Comparison of ENCODE assay signal across 9 cellular contexts in genomic region chr6:17013701-17014100, GRCh38.
DNase-seq lines count a peak whose midpoint lies in the region; ATAC-seq, FAIRE-seq and TF ChIP-seq lines count a peak whose summit lies in the region.
"Had no signal": no experiment of that assay in that cellular context is flagged by ENCODE, and none has a peak within 500 bp of the region (broad histone marks: within the 10 kb centered on the region; RNA-seq: fewer than 3 reads in every experiment).

No MANE protein-coding gene starts in this region.

- WGBS in small intestine, 3 donors = 86 to 93% (median 89%) methylated on average over 4 of the region's 4 CpGs

- POLR2A ChIA-PET in HCT116 (lab: Charles Lee) = no interaction called here

- intact Hi-C loops in HCT116 (cut with micrococcal nuclease) = no loop called here

- no peaks in the 10 kb centered on the region; the same call in 1 of the 2 replicates for H3K9me2 ChIP-seq in HCT116 (ENCODE audit: insufficient read depth)

- H3K27me3 ChIP-seq in HCT116 (ENCODE audit: insufficient read depth, low read length) = no peaks in the 10 kb centered on the region
- no peaks in the 10 kb centered on the region for H3K27me3 ChIP-seq in small intestine (ENCODE audit: control insufficient read depth in 2 of 2, insufficient read depth in 2 of 2, low read length in 2 of 2)
- H3K27me3 ChIP-seq: ascending aorta had no signal

- H3K36me3 ChIP-seq in HCT116 (ENCODE audit: control insufficient read depth in 1 of 2, insufficient read depth in 2 of 2, low read length in 2 of 2) (no peaks in the 10 kb centered on the region), small intestine (ENCODE audit: control insufficient read depth in 2 of 2, insufficient read depth in 2 of 2, low read length in 2 of 2) (no peaks in the 10 kb centered on the region)
- H3K36me3 ChIP-seq: ascending aorta had no signal

- H3K9me3 ChIP-seq in HCT116 (ENCODE audit: control insufficient read depth in 1 of 2, insufficient read depth in 1 of 2, low read depth in 1 of 2, low read length in 2 of 2) (no peaks in the 10 kb centered on the region), small intestine (ENCODE audit: control insufficient read depth, low read depth) (no peaks in the 10 kb centered on the region)
- H3K9me3 ChIP-seq: ascending aorta had no signal

- BruUV-seq in HCT116 (replicated peaks; lab: Mats Ljungman, UMichigan) = no TSS peak

- H3K9ac ChIP-seq in HCT116 (ENCODE audit: low read length) = no peak overlapping the region

- no peak for TF ChIP-seq RAD21 in HCT116 (IDR thresholded peaks at IDR 0.05; ENCODE audit: low read depth)

- CTCF ChIA-PET in HCT116 (lab: Charles Lee) = no interaction called here

- H3K27ac ChIP-seq in HCT116 (ENCODE audit: low read depth, low read length) (no peak overlapping the region), small intestine (ENCODE audit: low read depth in 1 of 2, low read length in 1 of 2) (no peak overlapping the region)
- H3K27ac ChIP-seq: ascending aorta had no signal

- DNase-seq in HCT116 (ENCODE audit: low read depth, low spot score) = no peak
- peak; percentile 67 for DNase-seq in amniotic stem cell (lab: John Stamatoyannopoulos, UW)
- DNase-seq in foreskin melanocyte = peak; percentile 78
- peak; percentile 52 for DNase-seq in stromal cell of bone marrow (ENCODE audit: low read depth)
- no peak for DNase-seq in small intestine
- DNase-seq: activated T-cell treated with anti-CD3 and anti-CD28 coated beads, Interleukin-2, amount 50 U/mL, for 4 hours had no signal

- RAD21 ChIA-PET in HCT116 (lab: Charles Lee; ENCODE audit: low non-redundant PET in 1 of 2, low total read pairs in 2 of 2, uncharacterized antibody in 2 of 2, unreplicated experiment in 2 of 2) = no interaction called here

- ATAC-seq in HCT116 (no peak), HG02884 (IDR thresholded peaks at IDR 0.05; ENCODE audit: unreplicated experiment) (no peak), HG03108 (IDR thresholded peaks at IDR 0.05; ENCODE audit: unreplicated experiment) (no peak)
- ATAC-seq: activated T-cell treated with anti-CD3 and anti-CD28 coated beads, Interleukin-2, amount 50 U/mL, for 4 hours had no signal

- TF ChIP-seq CTCF in HCT116 (IDR thresholded peaks at IDR 0.05 in 2 of 3, conservative IDR thresholded peaks at IDR 0.05 in 1 of 3; ENCODE audit: borderline replicate concordance in 1 of 3, insufficient read depth in 1 of 3, low read depth in 2 of 3, low read length in 2 of 3) = no peak

- no peak for TF ChIP-seq POLR2A in HCT116 (IDR thresholded peaks at IDR 0.05; ENCODE audit: borderline replicate concordance, extremely low read depth, insufficient read depth, insufficient read length)

- H3K79me2 ChIP-seq in HCT116 (ENCODE audit: insufficient read depth, low read length) = no peaks in the 10 kb centered on the region

- peak overlapping the region; percentile 22 for H3K4me2 ChIP-seq in HCT116 (ENCODE audit: low read length)

- no peaks in the 10 kb centered on the region for H4K20me1 ChIP-seq in HCT116 (ENCODE audit: insufficient read depth)

- no peak for FAIRE-seq in small intestine (lab: Jason Lieb, UNC)

- H2AFZ ChIP-seq in HCT116 (ENCODE audit: low read depth, low read length, poor library complexity, severe bottlenecking) = no peak overlapping the region

- peaks cover 0 to 11% of the 10 kb centered on the region in 2 experiments; a peak in 2 of 4 replicates for H3K4me1 ChIP-seq in HCT116 (ENCODE audit: control insufficient read depth in 1 of 2, insufficient read depth in 2 of 2, low read length in 2 of 2)
- H3K4me1 ChIP-seq in small intestine (ENCODE audit: control insufficient read depth in 2 of 2, insufficient read depth in 1 of 2, low read depth in 1 of 2, low read length in 1 of 2) = no peaks in the 10 kb centered on the region

- H3K4me3 ChIP-seq in HCT116 (replicated peaks in 1 of 2; ENCODE audit: low read depth in 1 of 2, low read length in 2 of 2) (no peak overlapping the region), small intestine (ENCODE audit: low read depth in 1 of 2, low read length in 2 of 2) (no peak overlapping the region)
- H3K4me3 ChIP-seq: ascending aorta had no signal

TF ChIP-seq in HCT116, 20 proteins besides CTCF, POLR2A, EP300 and RAD21:
- TF ChIP-seq SRF (IDR thresholded peaks at IDR 0.05; ENCODE audit: low read depth) (no peak), ELF1 (IDR thresholded peaks at IDR 0.05; ENCODE audit: borderline replicate concordance, low read depth) (no peak), FOSL1 (IDR thresholded peaks at IDR 0.05; ENCODE audit: low read depth) (no peak), EGR1 (IDR thresholded peaks at IDR 0.05; ENCODE audit: low read depth) (no peak), TCF7L2 (IDR thresholded peaks at IDR 0.05; ENCODE audit: borderline replicate concordance, extremely low read depth, insufficient read depth, insufficient read length) (no peak), SIN3A (IDR thresholded peaks at IDR 0.05; ENCODE audit: low read depth) (no peak), MAX (IDR thresholded peaks at IDR 0.05) (no peak)

Comparison
In these comparisons a context has a peak if more than half of its experiments do, and no peak if none do; other contexts are left out.
1. DNase-seq: peak in amniotic stem cell (single experiment), foreskin melanocyte (single experiment) and stromal cell of bone marrow (single experiment); none in HCT116 (single experiment) and small intestine (single experiment).